ENCODE assay signal across 8 cellular contexts in the genomic region with DNA sequence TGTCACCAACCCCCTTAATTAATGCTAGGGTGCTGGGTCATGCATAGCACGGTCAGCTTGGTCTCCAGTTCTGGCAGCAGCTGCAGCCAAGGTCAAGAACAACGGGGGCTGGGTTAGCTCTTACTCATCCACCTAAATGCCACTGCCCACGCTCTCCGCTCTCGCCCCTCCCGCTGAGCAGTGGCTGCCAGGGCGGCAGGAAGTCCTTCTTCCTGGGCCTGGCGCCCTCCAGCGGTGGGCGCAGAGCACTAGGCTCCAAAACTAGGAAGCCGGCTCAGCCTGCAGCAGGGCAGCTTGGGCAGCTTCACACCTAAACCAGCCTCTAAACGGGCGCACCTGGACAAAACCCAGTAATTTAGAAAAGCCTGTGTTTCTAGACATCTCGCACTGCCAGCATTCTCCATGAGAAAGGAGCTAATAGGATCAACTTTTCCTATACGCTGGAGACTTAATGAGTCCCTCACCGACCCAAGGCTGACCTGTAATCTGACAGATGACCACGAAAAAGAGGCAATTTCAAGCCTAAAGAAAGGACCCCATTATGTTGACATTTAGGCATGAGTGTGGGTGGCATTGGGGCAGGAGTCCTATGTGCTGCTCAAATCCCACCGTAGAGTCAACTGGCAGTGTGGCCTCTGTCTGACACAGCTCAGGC.
DNase-seq lines count a peak whose midpoint lies in the region; ATAC-seq and TF ChIP-seq lines count a peak whose summit lies in the region.

No MANE protein-coding gene starts in this region.

- ATAC-seq in GM19035 (IDR thresholded peaks at IDR 0.05; ENCODE audit: unreplicated experiment) (peak; percentile 88), natural killer cell (peak; percentile 83 to 99 (median 95))
- peak; percentile 97 to 99 for ATAC-seq in stimulated activated naive B cell treated with anti-CD40 and anti-IgM and Interleukin-4, amounts not matched to agents 10 μg/mL and 1 μg/mL and 100 μg/mL, for 72 hours (replicated peaks)

- H3K4me3 ChIP-seq in HUES48 (ENCODE audit: low read depth, low read length) (peak overlapping the region; percentile 3; the same call in 1 of the 2 replicates), OCI-LY7 (ENCODE audit: low read depth, low read length, poor library complexity, severe bottlenecking) (no peak overlapping the region), esophagus squamous epithelium (no peak overlapping the region)

- no peak overlapping the region for H3K27ac Mint-ChIP-seq in natural killer cell
- peak overlapping the region; percentile 61 for H3K27ac Mint-ChIP-seq in stimulated activated naive B cell treated with anti-CD40 and anti-IgM and Interleukin-4, amounts not matched to agents 10 μg/mL and 1 μg/mL and 100 μg/mL, for 72 hours

- intact Hi-C loops in OCI-LY7 (cut with micrococcal nuclease; ENCODE audit: unreplicated experiment): loop anchor here (1.0 to 5.0 kb wide), 4 partner anchors 43 to 257 kb away; no protein-coding TSS in a partner anchor
- intact Hi-C loops in esophagus squamous epithelium (cut with DNase I): no loop called here
- intact Hi-C loops in natural killer cell (cut with micrococcal nuclease): loop anchor here (1.0 kb wide), 1 partner anchor 198 kb away; no protein-coding TSS in a partner anchor

- no peaks in the 10 kb centered on the region for H3K27me3 ChIP-seq in HUES48 (ENCODE audit: control insufficient read depth, insufficient read depth, low read length)
- peaks cover 0 to 79% (median 0%) of the 10 kb centered on the region in 4 donors for H3K27me3 ChIP-seq in esophagus squamous epithelium

- peak overlapping the region; percentile 41; the same call in 1 of the 2 replicates for H2AFZ ChIP-seq in OCI-LY7 (ENCODE audit: low read length)

- peaks cover 7% of the 10 kb centered on the region in 2 donors for H3K4me1 Mint-ChIP-seq in natural killer cell
- peaks cover 8 to 9% of the 10 kb centered on the region in 2 donors for H3K4me1 Mint-ChIP-seq in stimulated activated naive B cell treated with anti-CD40 and anti-IgM and Interleukin-4, amounts not matched to agents 10 μg/mL and 1 μg/mL and 100 μg/mL, for 72 hours

- no peak overlapping the region for H3K9ac ChIP-seq in HUES48 (ENCODE audit: low read depth, low read length)

- peak overlapping the region; percentile 44 for H3K4me2 ChIP-seq in OCI-LY7 (ENCODE audit: low read length)

- peaks cover 20 to 46% of the 10 kb centered on the region in 2 donors for H3K27me3 Mint-ChIP-seq in natural killer cell (ENCODE audit: low read depth in 2 of 2)
- H3K27me3 Mint-ChIP-seq in stimulated activated naive B cell treated with anti-CD40 and anti-IgM and Interleukin-4, amounts not matched to agents 10 μg/mL and 1 μg/mL and 100 μg/mL, for 72 hours: peaks cover 37 to 41% of the 10 kb centered on the region in 2 donors

- POLR2A ChIA-PET in OCI-LY7 (lab: Charles Lee): interaction anchor here (0.6 to 1.6 kb wide), 4 partner anchors 8 to 319 kb away, joined by 3 to 6 read pairs (median 4); no protein-coding TSS in a partner anchor

- CTCF ChIA-PET in OCI-LY7 (lab: Charles Lee; ENCODE audit: unreplicated experiment): interaction anchor here (0.6 to 2.3 kb wide), 16 partner anchors 14 to 317 kb away, joined by 3 to 21 read pairs (median 3); a partner anchor contains a TSS

- peak overlapping the region; percentile 33 for H3K4me3 Mint-ChIP-seq in natural killer cell
- H3K4me3 Mint-ChIP-seq in stimulated activated naive B cell treated with anti-CD40 and anti-IgM and Interleukin-4, amounts not matched to agents 10 μg/mL and 1 μg/mL and 100 μg/mL, for 72 hours: peak overlapping the region; percentile 2 to 54

- 28 to 33% methylated on average over 6 to 10 of the region's 18 CpGs for WGBS in esophagus squamous epithelium, 2 donors

- DNase-seq in AG09319 (ENCODE audit: extremely low read depth, low read depth) (peak; percentile 56), OCI-LY7 (ENCODE audit: low spot score) (peak; percentile 83), activated T-cell treated with anti-CD3 and anti-CD28 coated beads for 48 hours (ENCODE audit: low read depth) (peak; percentile 71), esophagus squamous epithelium (lab: John Stamatoyannopoulos, UW) (peak; percentile 11), natural killer cell (peak; percentile 54)
- peak; percentile 77 for DNase-seq in stimulated activated naive B cell treated with anti-CD40 and anti-IgM and Interleukin-4, amounts not matched to agents 10 μg/mL and 1 μg/mL and 100 μg/mL, for 72 hours

- peak; percentile 80 for TF ChIP-seq CTCF in AG09319 (IDR thresholded peaks at IDR 0.05; ENCODE audit: low read depth, low read length)
- TF ChIP-seq CTCF in OCI-LY7 (conservative IDR thresholded peaks at IDR 0.05; ENCODE audit: low read length): peak; percentile 86
- peak; percentile 34 to 85 (median 70) for TF ChIP-seq CTCF in esophagus squamous epithelium (IDR thresholded peaks at IDR 0.05)
- TF ChIP-seq CTCF in natural killer cell (IDR thresholded peaks at IDR 0.05): peak; percentile 74

- no peak for TF ChIP-seq POLR2A in esophagus squamous epithelium (IDR thresholded peaks at IDR 0.05)

- H3K27ac ChIP-seq in HUES48 (ENCODE audit: low read depth, low read length) (no peak overlapping the region), OCI-LY7 (ENCODE audit: low read depth, low read length, poor library complexity, severe bottlenecking) (no peak overlapping the region), esophagus squamous epithelium (no peak overlapping the region)

- no peaks in the 10 kb centered on the region for H3K9me3 Mint-ChIP-seq in natural killer cell
- peaks cover 3 to 4% of the 10 kb centered on the region in 2 donors for H3K9me3 Mint-ChIP-seq in stimulated activated naive B cell treated with anti-CD40 and anti-IgM and Interleukin-4, amounts not matched to agents 10 μg/mL and 1 μg/mL and 100 μg/mL, for 72 hours

- no peaks in the 10 kb centered on the region for H3K79me2 ChIP-seq in OCI-LY7 (ENCODE audit: insufficient read depth, low read depth, low read length)

- no peaks in the 10 kb centered on the region for H3K9me2 ChIP-seq in OCI-LY7 (ENCODE audit: insufficient read depth, low read length)

- no peaks in the 10 kb centered on the region for H3K36me3 Mint-ChIP-seq in natural killer cell
- H3K36me3 Mint-ChIP-seq in stimulated activated naive B cell treated with anti-CD40 and anti-IgM and Interleukin-4, amounts not matched to agents 10 μg/mL and 1 μg/mL and 100 μg/mL, for 72 hours: no peaks in the 10 kb centered on the region

- no TSS peak for BruUV-seq in OCI-LY7 (replicated peaks; lab: Mats Ljungman, UMichigan)

- H3K9me3 ChIP-seq in HUES48 (ENCODE audit: control insufficient read depth, insufficient read depth, low read length): no peaks in the 10 kb centered on the region
- H3K9me3 ChIP-seq in OCI-LY7 (ENCODE audit: low read length): no peaks in the 10 kb centered on the region
- H3K9me3 ChIP-seq in esophagus squamous epithelium: peaks cover 0 to 6% (median 5%) of the 10 kb centered on the region in 3 donors

- no peaks in the 10 kb centered on the region for H3K36me3 ChIP-seq in HUES48 (ENCODE audit: control insufficient read depth, insufficient read depth, low read length)
- H3K36me3 ChIP-seq in OCI-LY7 (ENCODE audit: insufficient read depth, low read length): no peaks in the 10 kb centered on the region
- H3K36me3 ChIP-seq in esophagus squamous epithelium: no peaks in the 10 kb centered on the region

- H4K20me1 ChIP-seq in OCI-LY7 (ENCODE audit: insufficient read depth, low read length): no peaks in the 10 kb centered on the region

- H3K4me1 ChIP-seq in HUES48 (ENCODE audit: control insufficient read depth, insufficient read depth, low read length): peaks cover 14% of the 10 kb centered on the region
- H3K4me1 ChIP-seq in OCI-LY7 (ENCODE audit: insufficient read depth, low read length, poor library complexity, severe bottlenecking): peaks cover 5% of the 10 kb centered on the region
- peaks cover 4 to 10% (median 7%) of the 10 kb centered on the region in 3 donors for H3K4me1 ChIP-seq in esophagus squamous epithelium

Comparison
In these comparisons a context has a peak if more than half of its experiments do, and no peak if none do; other contexts are left out.
1. DNase-seq: peak in every context shown above with its lines; median percentile 83 in OCI-LY7; 77 in stimulated activated naive B cell treated with anti-CD40 and anti-IgM and Interleukin-4, amounts not matched to agents 10 μg/mL and 1 μg/mL and 100 μg/mL, for 72 hours; 71 in activated T-cell treated with anti-CD3 and anti-CD28 coated beads for 48 hours; 56 in AG09319; 54 in natural killer cell; 11 in esophagus squamous epithelium.